ENCODE assay signal across 8 cellular contexts in genomic region chr2:164896634-164897033, GRCh38. TPM values are rescaled to one million over a fixed set of nuclear protein-coding genes. Genes with fewer than 3 reads are reported as not detected.
A peak's percentile ranks its signal among the peaks of the same experiment; 100 is the strongest.
DNase-seq lines count a peak whose midpoint lies in the region; ATAC-seq, FAIRE-seq and TF ChIP-seq lines count a peak whose summit lies in the region.

No MANE protein-coding gene starts in this region.

- H3K27me3 ChIP-seq in bronchial epithelial cell (ENCODE audit: control insufficient read depth, insufficient read depth, low read length) = no peaks in the 10 kb centered on the region
- no peaks in the 10 kb centered on the region for H3K27me3 ChIP-seq in upper lobe of right lung
- no peaks in the 10 kb centered on the region for H3K27me3 ChIP-seq in aorta (ENCODE audit: control insufficient read depth in 1 of 2, insufficient read depth in 2 of 2, low read length in 1 of 2)
- no peaks in the 10 kb centered on the region for H3K27me3 ChIP-seq in esophagus squamous epithelium

- intact Hi-C loops in upper lobe of right lung (cut with DNase I) (no loop called here), aorta (cut with DNase I) (no loop called here), esophagus squamous epithelium (cut with DNase I) (no loop called here)

- no peak for TF ChIP-seq CTCF in bronchial epithelial cell (IDR thresholded peaks at IDR 0.05; ENCODE audit: insufficient read depth, low read length, severe bottlenecking)
- no peak for TF ChIP-seq CTCF in upper lobe of right lung (IDR thresholded peaks at IDR 0.05)
- no peak for TF ChIP-seq CTCF in esophagus squamous epithelium (IDR thresholded peaks at IDR 0.05)

- H3K9me3 ChIP-seq in upper lobe of right lung = no peaks in the 10 kb centered on the region
- H3K9me3 ChIP-seq in aorta (ENCODE audit: control insufficient read depth, low read length) = no peaks in the 10 kb centered on the region
- no peaks in the 10 kb centered on the region for H3K9me3 ChIP-seq in esophagus squamous epithelium

- peak; percentile 99 for ATAC-seq in GM21447 (IDR thresholded peaks at IDR 0.05; ENCODE audit: unreplicated experiment)
- ATAC-seq in HG03558 (IDR thresholded peaks at IDR 0.05; ENCODE audit: extremely low read depth, unreplicated experiment) = peak; percentile 100
- ATAC-seq in upper lobe of right lung = peak; percentile 36
- no peak for ATAC-seq in aorta (ENCODE audit: low FRiP score)

- FAIRE-seq in bronchial epithelial cell (lab: Jason Lieb, UNC) = no peak

- WGBS in aorta, 2 donors = 92 to 95% methylated on average over 1 of the region's 1 CpG
- WGBS in esophagus squamous epithelium, 2 donors = 12 to 15% methylated on average over 1 of the region's 1 CpG

- H3K27ac ChIP-seq in upper lobe of right lung (no peak overlapping the region), aorta (ENCODE audit: low read depth in 1 of 2, low read length in 2 of 2) (no peak overlapping the region), esophagus squamous epithelium (peak overlapping the region in 2 of 4 donors; percentile 0 to 32)

- DNase-seq in EH (ENCODE audit: low read depth) (peak; percentile 79), bronchial epithelial cell (ENCODE audit: low read depth) (peak; percentile 93), upper lobe of right lung (no peak), aorta (no peak), esophagus squamous epithelium (lab: John Stamatoyannopoulos, UW) (no peak)
- DNase-seq in stimulated activated CD4-positive, alpha-beta T cell treated with anti-CD3 and anti-CD28 coated beads, Interleukin-2, amount 100 ng/mL, for 24 hours = no peak

- H3K4me3 ChIP-seq in bronchial epithelial cell (ENCODE audit: low read depth, low read length) = no peak overlapping the region
- no peak overlapping the region for H3K4me3 ChIP-seq in upper lobe of right lung
- no peak overlapping the region for H3K4me3 ChIP-seq in aorta (ENCODE audit: low read length in 2 of 2)
- H3K4me3 ChIP-seq in esophagus squamous epithelium = no peak overlapping the region

- H3K4me1 ChIP-seq in upper lobe of right lung = no peaks in the 10 kb centered on the region
- no peaks in the 10 kb centered on the region for H3K4me1 ChIP-seq in aorta (ENCODE audit: control insufficient read depth in 1 of 2, insufficient read depth in 2 of 2, low read length in 2 of 2)
- H3K4me1 ChIP-seq in esophagus squamous epithelium = peaks cover 0 to 30% (median 12%) of the 10 kb centered on the region in 3 donors

- H3K36me3 ChIP-seq in bronchial epithelial cell (ENCODE audit: control insufficient read depth, insufficient read depth, low read length) (no peaks in the 10 kb centered on the region), upper lobe of right lung (no peaks in the 10 kb centered on the region), aorta (ENCODE audit: control insufficient read depth in 1 of 2, insufficient read depth in 2 of 2, low read length in 1 of 2) (no peaks in the 10 kb centered on the region), esophagus squamous epithelium (no peaks in the 10 kb centered on the region)

- no peak for TF ChIP-seq POLR2A in esophagus squamous epithelium (IDR thresholded peaks at IDR 0.05)

RNA-seq across cellular contexts. Expression of gene COBLL1, which starts 55.0 kb away (rescaled TPM):
- total RNA-seq in bronchial epithelial cell (10.5 and 18.9 TPM in 2 replicates), upper lobe of right lung (95.3 TPM), aorta (100 to 1,000 TPM in 1 of 2 donors, 10 to 100 TPM in 1; 63.5 to 101 TPM), esophagus squamous epithelium (10 to 100 TPM; 35.4 to 88.9 (median 71.4) TPM)
- polyA plus RNA-seq in aorta = 10 to 100 TPM; 20.2 to 22.1 TPM

RNA-seq across cellular contexts. Expression of gene SLC38A11, which starts 58.7 kb away (rescaled TPM):
- total RNA-seq in bronchial epithelial cell (not detected in 2 replicates), upper lobe of right lung (0.41 TPM), aorta (1 to 10 TPM; 1.1 to 1.4 TPM), esophagus squamous epithelium (1 to 10 TPM in 1 of 4 donors, under 1 TPM in 2, not detected in 1; 0.47 to 2.5 (median 0.66) TPM)
- polyA plus RNA-seq in aorta = under 1 TPM in 1 of 2 donors, not detected in 1; 0.63 TPM

Comparison
In these comparisons a context has a peak if more than half of its experiments do, and no peak if none do; other contexts are left out.
1. DNase-seq: peak in EH (single experiment) and bronchial epithelial cell (single experiment); none in upper lobe of right lung (single experiment), aorta (0 of 2), esophagus squamous epithelium (single experiment) and stimulated activated CD4-positive, alpha-beta T cell treated with anti-CD3 and anti-CD28 coated beads, Interleukin-2, amount 100 ng/mL, for 24 hours (0 of 2).